In genomic region chr5:3269400-3270169, GRCh38 we compare ENCODE assay signal across 18 cellular contexts.
A peak's percentile ranks its signal among the peaks of the same experiment; 100 is the strongest.
DNase-seq lines count a peak whose midpoint lies in the region; ATAC-seq and TF ChIP-seq lines count a peak whose summit lies in the region.
"Had no signal": no experiment of that assay in that cellular context is flagged by ENCODE, and none has a peak within 500 bp of the region (broad histone marks: within the 10 kb centered on the region; RNA-seq: fewer than 3 reads in every experiment).

No MANE protein-coding gene starts in this region.

- H3K27me3 ChIP-seq in lung (ENCODE audit: control insufficient read depth, insufficient read depth) (no peaks in the 10 kb centered on the region), neuronal stem cell (ENCODE audit: control insufficient read depth in 3 of 3, insufficient read depth in 3 of 3, low read depth in 1 of 3, low read length in 3 of 3) (no peaks in the 10 kb centered on the region)
- H3K27me3 ChIP-seq: BE2C had no signal

- no peak overlapping the region for H2BK5ac ChIP-seq in neuronal stem cell (ENCODE audit: low read length)

- peak overlapping the region; percentile 18 for H3K23ac ChIP-seq in neuronal stem cell (ENCODE audit: low read depth, low read length, poor library complexity)

- H3K14ac ChIP-seq in neuronal stem cell (ENCODE audit: low read length) = no peak overlapping the region

- no peaks in the 10 kb centered on the region for H3K4me1 ChIP-seq in lung (ENCODE audit: control insufficient read depth in 2 of 2, insufficient read depth in 2 of 2, low read length in 2 of 2)
- H3K4me1 ChIP-seq in neuronal stem cell (ENCODE audit: control insufficient read depth in 2 of 2, insufficient read depth in 1 of 2, low read depth in 1 of 2, low read length in 2 of 2) = peaks cover 0 to 4% of the 10 kb centered on the region in 2 donors
- H3K4me1 ChIP-seq: BE2C had no signal

- no peak overlapping the region for H2BK12ac ChIP-seq in neuronal stem cell (ENCODE audit: low read length)

- H4K8ac ChIP-seq in neuronal stem cell (ENCODE audit: low read depth, low read length) = no peak overlapping the region

- H2AFZ ChIP-seq in neuronal stem cell (ENCODE audit: low read length) = no peak overlapping the region

- in situ Hi-C loops in GM13977 (cut with MboI; ENCODE audit: low pct_unique_long_range_greater_than_20kb, low sequenced_read_pairs, unreplicated experiment) = no loop called here

- peak overlapping the region; percentile 33 for H2AK5ac ChIP-seq in neuronal stem cell (ENCODE audit: low read depth, low read length)

- no peak overlapping the region for H3K4me3 ChIP-seq in lung
- H3K4me3 ChIP-seq in neuronal stem cell (ENCODE audit: low read length in 2 of 2) = no peak overlapping the region

- H3K36me3 ChIP-seq in lung (ENCODE audit: control insufficient read depth in 2 of 2, insufficient read depth in 2 of 2, low read length in 2 of 2) = no peaks in the 10 kb centered on the region
- no peaks in the 10 kb centered on the region for H3K36me3 ChIP-seq in neuronal stem cell (replicated peaks in 1 of 2; ENCODE audit: control insufficient read depth in 2 of 2, insufficient read depth in 2 of 2, low read length in 2 of 2)
- H3K36me3 ChIP-seq: BE2C had no signal

- H2BK15ac ChIP-seq in neuronal stem cell (ENCODE audit: low read length) = no peak overlapping the region

- WGBS in lung, 2 donors = 82 to 85% methylated on average over 28 of the region's 28 CpGs
- no CpG with 5 or more reads among the region's 28 CpGs for WGBS in neuronal stem cell (ENCODE audit: extremely low coverage in 2 of 2, insufficient read length in 2 of 2, insufficient replicate concordance in 1 of 2), 2 donors

- H3K9me3 ChIP-seq in lung (ENCODE audit: control insufficient read depth in 2 of 2, insufficient read depth in 1 of 2, low read length in 1 of 2) (no peaks in the 10 kb centered on the region), neuronal stem cell (replicated peaks in 1 of 2; ENCODE audit: control insufficient read depth in 2 of 2, insufficient read depth in 1 of 2, low read depth in 1 of 2, low read length in 2 of 2) (no peaks in the 10 kb centered on the region)
- H3K9me3 ChIP-seq: BE2C had no signal

- no peak for ATAC-seq in lung (ENCODE audit: insufficient read depth, low FRiP score)
- no peak for ATAC-seq in sciatic nerve
- ATAC-seq in Right ventricle myocardium inferior = no peak
- ATAC-seq: HepG2 had no signal

- TF ChIP-seq CTCF in lung (IDR thresholded peaks at IDR 0.05; ENCODE audit: control extremely low read depth, extremely low read depth) (no peak), GM13977 (IDR thresholded peaks at IDR 0.05; ENCODE audit: extremely low read depth, insufficient read depth, missing control alignments) (no peak)

- H3K4ac ChIP-seq in neuronal stem cell (ENCODE audit: low read length) = no peak overlapping the region

- peak overlapping the region; percentile 56 for H2BK120ac ChIP-seq in neuronal stem cell (ENCODE audit: low read depth, low read length)

- peak; percentile 96 to 97 for DNase-seq in NCI-H524 (lab: John Stamatoyannopoulos, UW)
- peak; percentile 1 for DNase-seq in RPMI8226
- DNase-seq in lung (ENCODE audit: low spot score) = peak; percentile 19
- DNase-seq in neuronal stem cell (ENCODE audit: low spot score) = no peak
- no peak for DNase-seq in posterior cingulate gyrus
- no peak for DNase-seq in sciatic nerve (ENCODE audit: low spot score)
- no peak for DNase-seq in GM13977 (ENCODE audit: low spot score)
- DNase-seq in Right ventricle myocardium inferior (ENCODE audit: missing footprints) = no peak
- DNase-seq: ACHN; BE2C; C1 segment of cervical spinal cord; CD4-positive, CD25-positive, alpha-beta regulatory T cell; CD8-positive, alpha-beta memory T cell; COR-L47; DMS 273 treated with DMSO at 0.1 percent for 48 hours; GOT3; H9 had no signal

- H3K79me1 ChIP-seq in neuronal stem cell (ENCODE audit: low read depth, low read length) = no peaks in the 10 kb centered on the region

- H3K4me2 ChIP-seq in neuronal stem cell (ENCODE audit: insufficient read depth, low read length, poor library complexity, severe bottlenecking) = no peak overlapping the region

- H3K27ac ChIP-seq in lung (ENCODE audit: low read depth in 1 of 2, low read length in 1 of 2) (no peak overlapping the region), neuronal stem cell (replicated peaks; ENCODE audit: low read length) (no peak overlapping the region)

- no peak overlapping the region for H3K9ac ChIP-seq in neuronal stem cell (ENCODE audit: low read depth, low read length, poor library complexity)

- no peak overlapping the region for H3K18ac ChIP-seq in neuronal stem cell (ENCODE audit: low read length)

- intact Hi-C loops in posterior cingulate gyrus (cut with DNase I) (no loop called here), sciatic nerve (cut with DNase I) (no loop called here), Right ventricle myocardium inferior (cut with DNase I) (no loop called here)

- H4K91ac ChIP-seq in neuronal stem cell (ENCODE audit: low read depth, low read length, poor library complexity) = no peak overlapping the region

Comparison
In these comparisons a context has a peak if more than half of its experiments do, and no peak if none do; other contexts are left out.
1. DNase-seq: peak in NCI-H524 (2 of 2), RPMI8226 (single experiment) and lung (single experiment); none in neuronal stem cell (single experiment), posterior cingulate gyrus (0 of 10), sciatic nerve (single experiment), GM13977 (single experiment) and Right ventricle myocardium inferior (single experiment).